1 cellular context compared by ENCODE assay signal in the genomic region with DNA sequence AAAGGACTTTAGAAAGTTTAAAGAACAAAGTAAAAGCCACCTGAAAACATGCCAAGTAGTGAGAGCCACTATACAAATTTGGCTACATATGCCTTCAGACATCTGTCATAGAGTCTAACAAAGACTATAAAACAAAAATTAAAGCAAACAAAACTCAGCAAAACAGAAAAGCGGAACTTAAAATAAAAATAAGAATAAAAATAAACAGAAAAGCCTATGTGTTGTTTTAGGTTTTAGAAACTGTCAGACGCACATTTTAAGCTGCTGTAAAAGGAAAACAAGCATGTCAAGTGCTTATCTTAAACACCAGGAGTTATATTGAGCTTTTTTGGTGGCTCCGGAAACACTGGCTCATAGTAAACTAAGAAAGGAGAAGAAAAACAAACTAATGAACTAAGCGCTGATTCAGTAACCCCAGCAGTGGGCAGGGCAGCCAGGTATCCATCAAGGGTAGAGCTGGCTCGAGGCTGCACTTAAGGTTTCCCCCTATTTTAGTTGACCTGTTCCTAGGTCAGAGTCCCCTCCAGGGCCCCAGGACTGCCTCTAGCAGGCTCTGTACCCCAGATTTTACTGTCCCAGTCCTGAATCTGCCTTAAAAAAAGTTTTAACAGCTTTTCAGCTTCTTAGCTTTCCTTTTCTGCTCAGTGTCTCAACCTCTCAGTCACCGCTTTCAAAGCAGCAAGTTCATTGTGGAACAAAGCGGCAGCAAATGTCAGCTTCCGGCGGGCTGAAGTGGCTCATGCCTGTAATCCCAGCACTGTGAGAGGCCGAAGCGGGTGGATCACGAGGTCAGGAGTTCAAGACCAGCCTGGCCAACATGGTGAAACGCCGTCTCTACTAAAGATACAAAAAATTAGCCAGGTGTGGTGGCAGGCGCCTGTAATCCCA.
A peak's percentile ranks its signal among the peaks of the same experiment; 100 is the strongest.
TF ChIP-seq lines count a peak whose summit lies in the region.

No MANE protein-coding gene starts in this region.

TF ChIP-seq in HepG2, 621 proteins besides CTCF, POLR2A, EP300 and RAD21 (continued from another document and continues in another):
- TF ChIP-seq, protein P1, sequence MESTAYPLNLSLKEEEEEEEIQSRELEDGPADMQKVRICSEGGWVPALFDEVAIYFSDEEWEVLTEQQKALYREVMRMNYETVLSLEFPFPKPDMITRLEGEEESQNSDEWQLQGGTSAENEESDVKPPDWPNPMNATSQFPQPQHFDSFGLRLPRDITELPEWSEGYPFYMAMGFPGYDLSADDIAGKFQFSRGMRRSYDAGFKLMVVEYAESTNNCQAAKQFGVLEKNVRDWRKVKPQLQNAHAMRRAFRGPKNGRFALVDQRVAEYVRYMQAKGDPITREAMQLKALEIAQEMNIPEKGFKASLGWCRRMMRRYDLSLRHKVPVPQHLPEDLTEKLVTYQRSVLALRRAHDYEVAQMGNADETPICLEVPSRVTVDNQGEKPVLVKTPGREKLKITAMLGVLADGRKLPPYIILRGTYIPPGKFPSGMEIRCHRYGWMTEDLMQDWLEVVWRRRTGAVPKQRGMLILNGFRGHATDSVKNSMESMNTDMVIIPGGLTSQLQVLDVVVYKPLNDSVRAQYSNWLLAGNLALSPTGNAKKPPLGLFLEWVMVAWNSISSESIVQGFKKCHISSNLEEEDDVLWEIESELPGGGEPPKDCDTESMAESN (CRISPR knock-in tag; conservative IDR thresholded peaks at IDR 0.05): no peak
- TF ChIP-seq, protein P2, sequence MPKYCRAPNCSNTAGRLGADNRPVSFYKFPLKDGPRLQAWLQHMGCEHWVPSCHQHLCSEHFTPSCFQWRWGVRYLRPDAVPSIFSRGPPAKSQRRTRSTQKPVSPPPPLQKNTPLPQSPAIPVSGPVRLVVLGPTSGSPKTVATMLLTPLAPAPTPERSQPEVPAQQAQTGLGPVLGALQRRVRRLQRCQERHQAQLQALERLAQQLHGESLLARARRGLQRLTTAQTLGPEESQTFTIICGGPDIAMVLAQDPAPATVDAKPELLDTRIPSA (CRISPR knock-in tag; IDR thresholded peaks at IDR 0.05; ENCODE audit: borderline replicate concordance): no peak
- TF ChIP-seq, protein P3, sequence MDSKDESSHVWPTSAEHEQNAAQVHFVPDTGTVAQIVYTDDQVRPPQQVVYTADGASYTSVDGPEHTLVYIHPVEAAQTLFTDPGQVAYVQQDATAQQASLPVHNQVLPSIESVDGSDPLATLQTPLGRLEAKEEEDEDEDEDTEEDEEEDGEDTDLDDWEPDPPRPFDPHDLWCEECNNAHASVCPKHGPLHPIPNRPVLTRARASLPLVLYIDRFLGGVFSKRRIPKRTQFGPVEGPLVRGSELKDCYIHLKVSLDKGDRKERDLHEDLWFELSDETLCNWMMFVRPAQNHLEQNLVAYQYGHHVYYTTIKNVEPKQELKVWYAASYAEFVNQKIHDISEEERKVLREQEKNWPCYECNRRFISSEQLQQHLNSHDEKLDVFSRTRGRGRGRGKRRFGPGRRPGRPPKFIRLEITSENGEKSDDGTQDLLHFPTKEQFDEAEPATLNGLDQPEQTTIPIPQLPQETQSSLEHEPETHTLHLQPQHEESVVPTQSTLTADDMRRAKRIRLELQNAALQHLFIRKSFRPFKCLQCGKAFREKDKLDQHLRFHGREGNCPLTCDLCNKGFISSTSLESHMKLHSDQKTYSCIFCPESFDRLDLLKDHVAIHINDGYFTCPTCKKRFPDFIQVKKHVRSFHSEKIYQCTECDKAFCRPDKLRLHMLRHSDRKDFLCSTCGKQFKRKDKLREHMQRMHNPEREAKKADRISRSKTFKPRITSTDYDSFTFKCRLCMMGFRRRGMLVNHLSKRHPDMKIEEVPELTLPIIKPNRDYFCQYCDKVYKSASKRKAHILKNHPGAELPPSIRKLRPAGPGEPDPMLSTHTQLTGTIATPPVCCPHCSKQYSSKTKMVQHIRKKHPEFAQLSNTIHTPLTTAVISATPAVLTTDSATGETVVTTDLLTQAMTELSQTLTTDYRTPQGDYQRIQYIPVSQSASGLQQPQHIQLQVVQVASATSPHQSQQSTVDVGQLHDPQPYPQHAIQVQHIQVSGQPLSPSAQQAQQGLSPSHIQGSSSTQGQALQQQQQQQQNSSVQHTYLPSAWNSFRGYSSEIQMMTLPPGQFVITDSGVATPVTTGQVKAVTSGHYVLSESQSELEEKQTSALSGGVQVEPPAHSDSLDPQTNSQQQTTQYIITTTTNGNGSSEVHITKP (CRISPR knock-in tag; IDR thresholded peaks at IDR 0.05; ENCODE audit: low read depth): no peak
- no peak for TF ChIP-seq SRSF9 (IDR thresholded peaks at IDR 0.05; ENCODE audit: borderline replicate concordance, insufficient read depth, low read depth, low read length, poor library complexity, severe bottlenecking)
- TF ChIP-seq ZNF737 (CRISPR knock-in tag; IDR thresholded peaks at IDR 0.05; ENCODE audit: borderline replicate concordance): no peak
- no peak for TF ChIP-seq SP1 (IDR thresholded peaks at IDR 0.05)
- no peak for TF ChIP-seq SP1 (CRISPR knock-in tag; IDR thresholded peaks at IDR 0.05)
- no peak for TF ChIP-seq EHMT2 (IDR thresholded peaks at IDR 0.05; ENCODE audit: borderline replicate concordance, low read depth, low read length)
- TF ChIP-seq RELA (CRISPR knock-in tag; IDR thresholded peaks at IDR 0.05): no peak
- TF ChIP-seq, protein P4, sequence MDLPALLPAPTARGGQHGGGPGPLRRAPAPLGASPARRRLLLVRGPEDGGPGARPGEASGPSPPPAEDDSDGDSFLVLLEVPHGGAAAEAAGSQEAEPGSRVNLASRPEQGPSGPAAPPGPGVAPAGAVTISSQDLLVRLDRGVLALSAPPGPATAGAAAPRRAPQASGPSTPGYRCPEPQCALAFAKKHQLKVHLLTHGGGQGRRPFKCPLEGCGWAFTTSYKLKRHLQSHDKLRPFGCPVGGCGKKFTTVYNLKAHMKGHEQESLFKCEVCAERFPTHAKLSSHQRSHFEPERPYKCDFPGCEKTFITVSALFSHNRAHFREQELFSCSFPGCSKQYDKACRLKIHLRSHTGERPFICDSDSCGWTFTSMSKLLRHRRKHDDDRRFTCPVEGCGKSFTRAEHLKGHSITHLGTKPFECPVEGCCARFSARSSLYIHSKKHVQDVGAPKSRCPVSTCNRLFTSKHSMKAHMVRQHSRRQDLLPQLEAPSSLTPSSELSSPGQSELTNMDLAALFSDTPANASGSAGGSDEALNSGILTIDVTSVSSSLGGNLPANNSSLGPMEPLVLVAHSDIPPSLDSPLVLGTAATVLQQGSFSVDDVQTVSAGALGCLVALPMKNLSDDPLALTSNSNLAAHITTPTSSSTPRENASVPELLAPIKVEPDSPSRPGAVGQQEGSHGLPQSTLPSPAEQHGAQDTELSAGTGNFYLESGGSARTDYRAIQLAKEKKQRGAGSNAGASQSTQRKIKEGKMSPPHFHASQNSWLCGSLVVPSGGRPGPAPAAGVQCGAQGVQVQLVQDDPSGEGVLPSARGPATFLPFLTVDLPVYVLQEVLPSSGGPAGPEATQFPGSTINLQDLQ (CRISPR knock-in tag; IDR thresholded peaks at IDR 0.05): no peak
- TF ChIP-seq, protein P5, sequence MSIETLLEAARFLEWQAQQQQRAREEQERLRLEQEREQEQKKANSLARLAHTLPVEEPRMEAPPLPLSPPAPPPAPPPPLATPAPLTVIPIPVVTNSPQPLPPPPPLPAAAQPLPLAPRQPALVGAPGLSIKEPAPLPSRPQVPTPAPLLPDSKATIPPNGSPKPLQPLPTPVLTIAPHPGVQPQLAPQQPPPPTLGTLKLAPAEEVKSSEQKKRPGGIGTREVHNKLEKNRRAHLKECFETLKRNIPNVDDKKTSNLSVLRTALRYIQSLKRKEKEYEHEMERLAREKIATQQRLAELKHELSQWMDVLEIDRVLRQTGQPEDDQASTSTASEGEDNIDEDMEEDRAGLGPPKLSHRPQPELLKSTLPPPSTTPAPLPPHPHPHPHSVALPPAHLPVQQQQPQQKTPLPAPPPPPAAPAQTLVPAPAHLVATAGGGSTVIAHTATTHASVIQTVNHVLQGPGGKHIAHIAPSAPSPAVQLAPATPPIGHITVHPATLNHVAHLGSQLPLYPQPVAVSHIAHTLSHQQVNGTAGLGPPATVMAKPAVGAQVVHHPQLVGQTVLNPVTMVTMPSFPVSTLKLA (IDR thresholded peaks at IDR 0.05): no peak
- TF ChIP-seq ZNF24 (IDR thresholded peaks at IDR 0.05): no peak
- TF ChIP-seq SSRP1 (CRISPR knock-in tag; IDR thresholded peaks at IDR 0.05): no peak
- no peak for TF ChIP-seq FOXA3 (CRISPR knock-in tag; IDR thresholded peaks at IDR 0.05)
- TF ChIP-seq HOXA7 (CRISPR knock-in tag; IDR thresholded peaks at IDR 0.05): no peak
- no peak for TF ChIP-seq ZNF674 (CRISPR knock-in tag; IDR thresholded peaks at IDR 0.05; ENCODE audit: low read depth)
- TF ChIP-seq ZFP41 (CRISPR knock-in tag; IDR thresholded peaks at IDR 0.05; ENCODE audit: borderline replicate concordance): no peak
- TF ChIP-seq ZNF251 (CRISPR knock-in tag; IDR thresholded peaks at IDR 0.05): no peak
- no peak for TF ChIP-seq ZZZ3 (CRISPR knock-in tag; IDR thresholded peaks at IDR 0.05; ENCODE audit: borderline replicate concordance)
- TF ChIP-seq ZNF143 (CRISPR knock-in tag; IDR thresholded peaks at IDR 0.05): no peak
- TF ChIP-seq, protein P6, sequence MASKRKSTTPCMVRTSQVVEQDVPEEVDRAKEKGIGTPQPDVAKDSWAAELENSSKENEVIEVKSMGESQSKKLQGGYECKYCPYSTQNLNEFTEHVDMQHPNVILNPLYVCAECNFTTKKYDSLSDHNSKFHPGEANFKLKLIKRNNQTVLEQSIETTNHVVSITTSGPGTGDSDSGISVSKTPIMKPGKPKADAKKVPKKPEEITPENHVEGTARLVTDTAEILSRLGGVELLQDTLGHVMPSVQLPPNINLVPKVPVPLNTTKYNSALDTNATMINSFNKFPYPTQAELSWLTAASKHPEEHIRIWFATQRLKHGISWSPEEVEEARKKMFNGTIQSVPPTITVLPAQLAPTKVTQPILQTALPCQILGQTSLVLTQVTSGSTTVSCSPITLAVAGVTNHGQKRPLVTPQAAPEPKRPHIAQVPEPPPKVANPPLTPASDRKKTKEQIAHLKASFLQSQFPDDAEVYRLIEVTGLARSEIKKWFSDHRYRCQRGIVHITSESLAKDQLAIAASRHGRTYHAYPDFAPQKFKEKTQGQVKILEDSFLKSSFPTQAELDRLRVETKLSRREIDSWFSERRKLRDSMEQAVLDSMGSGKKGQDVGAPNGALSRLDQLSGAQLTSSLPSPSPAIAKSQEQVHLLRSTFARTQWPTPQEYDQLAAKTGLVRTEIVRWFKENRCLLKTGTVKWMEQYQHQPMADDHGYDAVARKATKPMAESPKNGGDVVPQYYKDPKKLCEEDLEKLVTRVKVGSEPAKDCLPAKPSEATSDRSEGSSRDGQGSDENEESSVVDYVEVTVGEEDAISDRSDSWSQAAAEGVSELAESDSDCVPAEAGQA (IDR thresholded peaks at IDR 0.05; ENCODE audit: low read depth): no peak
- TF ChIP-seq, protein P6 (CRISPR knock-in tag; IDR thresholded peaks at IDR 0.05; ENCODE audit: borderline replicate concordance): no peak
- TF ChIP-seq NFKB2 (CRISPR knock-in tag; IDR thresholded peaks at IDR 0.05; ENCODE audit: borderline replicate concordance): no peak
- TF ChIP-seq THYN1 (CRISPR knock-in tag; IDR thresholded peaks at IDR 0.05; ENCODE audit: borderline replicate concordance, low read depth): no peak
- TF ChIP-seq MTA3 (CRISPR knock-in tag; IDR thresholded peaks at IDR 0.05): no peak
- TF ChIP-seq KLF9 (CRISPR knock-in tag; IDR thresholded peaks at IDR 0.05; ENCODE audit: low read depth): no peak
- TF ChIP-seq MTA1 (CRISPR knock-in tag; IDR thresholded peaks at IDR 0.05; ENCODE audit: borderline replicate concordance): no peak
- TF ChIP-seq SATB2 (CRISPR knock-in tag; IDR thresholded peaks at IDR 0.05): no peak
- TF ChIP-seq PHF20 (CRISPR knock-in tag; IDR thresholded peaks at IDR 0.05): no peak
- TF ChIP-seq PHB2 (IDR thresholded peaks at IDR 0.05; ENCODE audit: partially characterized antibody): no peak
- TF ChIP-seq FLYWCH1 (CRISPR knock-in tag; IDR thresholded peaks at IDR 0.05): no peak
- TF ChIP-seq ZSCAN25 (CRISPR knock-in tag; IDR thresholded peaks at IDR 0.05): no peak
- 0 out of 2 replicates have a peak, but pooled peaks have one; percentile 23 for TF ChIP-seq MEF2D (CRISPR knock-in tag; IDR thresholded peaks at IDR 0.05)
- TF ChIP-seq, protein P7, sequence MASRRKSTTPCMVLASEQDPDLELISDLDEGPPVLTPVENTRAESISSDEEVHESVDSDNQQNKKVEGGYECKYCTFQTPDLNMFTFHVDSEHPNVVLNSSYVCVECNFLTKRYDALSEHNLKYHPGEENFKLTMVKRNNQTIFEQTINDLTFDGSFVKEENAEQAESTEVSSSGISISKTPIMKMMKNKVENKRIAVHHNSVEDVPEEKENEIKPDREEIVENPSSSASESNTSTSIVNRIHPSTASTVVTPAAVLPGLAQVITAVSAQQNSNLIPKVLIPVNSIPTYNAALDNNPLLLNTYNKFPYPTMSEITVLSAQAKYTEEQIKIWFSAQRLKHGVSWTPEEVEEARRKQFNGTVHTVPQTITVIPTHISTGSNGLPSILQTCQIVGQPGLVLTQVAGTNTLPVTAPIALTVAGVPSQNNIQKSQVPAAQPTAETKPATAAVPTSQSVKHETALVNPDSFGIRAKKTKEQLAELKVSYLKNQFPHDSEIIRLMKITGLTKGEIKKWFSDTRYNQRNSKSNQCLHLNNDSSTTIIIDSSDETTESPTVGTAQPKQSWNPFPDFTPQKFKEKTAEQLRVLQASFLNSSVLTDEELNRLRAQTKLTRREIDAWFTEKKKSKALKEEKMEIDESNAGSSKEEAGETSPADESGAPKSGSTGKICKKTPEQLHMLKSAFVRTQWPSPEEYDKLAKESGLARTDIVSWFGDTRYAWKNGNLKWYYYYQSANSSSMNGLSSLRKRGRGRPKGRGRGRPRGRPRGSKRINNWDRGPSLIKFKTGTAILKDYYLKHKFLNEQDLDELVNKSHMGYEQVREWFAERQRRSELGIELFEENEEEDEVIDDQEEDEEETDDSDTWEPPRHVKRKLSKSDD (CRISPR knock-in tag; IDR thresholded peaks at IDR 0.05; ENCODE audit: low read depth): no peak
- TF ChIP-seq ZSCAN30 (CRISPR knock-in tag; IDR thresholded peaks at IDR 0.05): no peak
- TF ChIP-seq, protein P8, sequence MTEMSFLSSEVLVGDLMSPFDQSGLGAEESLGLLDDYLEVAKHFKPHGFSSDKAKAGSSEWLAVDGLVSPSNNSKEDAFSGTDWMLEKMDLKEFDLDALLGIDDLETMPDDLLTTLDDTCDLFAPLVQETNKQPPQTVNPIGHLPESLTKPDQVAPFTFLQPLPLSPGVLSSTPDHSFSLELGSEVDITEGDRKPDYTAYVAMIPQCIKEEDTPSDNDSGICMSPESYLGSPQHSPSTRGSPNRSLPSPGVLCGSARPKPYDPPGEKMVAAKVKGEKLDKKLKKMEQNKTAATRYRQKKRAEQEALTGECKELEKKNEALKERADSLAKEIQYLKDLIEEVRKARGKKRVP (CRISPR knock-in tag; IDR thresholded peaks at IDR 0.05): no peak
- no peak for TF ChIP-seq ZFAT (CRISPR knock-in tag; conservative IDR thresholded peaks at IDR 0.05)
